ENCODE assay signal across 1 cellular context in genomic region chr20:50320910-50321796, GRCh38.
A peak's percentile ranks its signal among the peaks of the same experiment; 100 is the strongest.
TF ChIP-seq lines count a peak whose summit lies in the region.

No MANE protein-coding gene starts in this region.

TF ChIP-seq in HepG2, 621 proteins besides CTCF, POLR2A, EP300 and RAD21 (continued from another document and continues in another):
- TF ChIP-seq ZBTB33 (CRISPR knock-in tag; IDR thresholded peaks at IDR 0.05) = no peak
- TF ChIP-seq HMG20B (CRISPR knock-in tag; conservative IDR thresholded peaks at IDR 0.05) = no peak
- no peak for TF ChIP-seq NFE2 (CRISPR knock-in tag; IDR thresholded peaks at IDR 0.05)
- peak; percentile 40; the same call in 1 of the 2 replicates for TF ChIP-seq FOXJ3 (CRISPR knock-in tag; IDR thresholded peaks at IDR 0.05; ENCODE audit: borderline replicate concordance)
- no peak for TF ChIP-seq CBX1 (IDR thresholded peaks at IDR 0.05; ENCODE audit: low read depth)
- TF ChIP-seq ZSCAN22 (CRISPR knock-in tag; IDR thresholded peaks at IDR 0.05) = 0 out of 2 replicates have a peak, but pooled peaks have one; percentile 71
- TF ChIP-seq SOX5 (CRISPR knock-in tag; IDR thresholded peaks at IDR 0.05; ENCODE audit: borderline replicate concordance) = peak; percentile 69
- TF ChIP-seq KAT8 (CRISPR knock-in tag; IDR thresholded peaks at IDR 0.05) = peak; percentile 76; the same call in 1 of the 2 replicates
- TF ChIP-seq ZNF747 (CRISPR knock-in tag; IDR thresholded peaks at IDR 0.05; ENCODE audit: borderline replicate concordance) = peak; percentile 86; the same call in 1 of the 2 replicates
- TF ChIP-seq SRF (IDR thresholded peaks at IDR 0.05; ENCODE audit: low read depth, low read length) = no peak
- TF ChIP-seq ZNF207 (IDR thresholded peaks at IDR 0.05; ENCODE audit: borderline replicate concordance) = no peak
- no peak for TF ChIP-seq SMARCE1 (IDR thresholded peaks at IDR 0.05; ENCODE audit: borderline replicate concordance)
- TF ChIP-seq ZNF776 (CRISPR knock-in tag; IDR thresholded peaks at IDR 0.05) = peak; percentile 24; the same call in 1 of the 2 replicates
- no peak for TF ChIP-seq FLYWCH1 (CRISPR knock-in tag; IDR thresholded peaks at IDR 0.05)
- no peak for TF ChIP-seq GLMP (CRISPR knock-in tag; IDR thresholded peaks at IDR 0.05; ENCODE audit: borderline replicate concordance)
- peak; percentile 70; the same call in 1 of the 2 replicates for TF ChIP-seq KLF12 (CRISPR knock-in tag; IDR thresholded peaks at IDR 0.05; ENCODE audit: borderline replicate concordance)
- TF ChIP-seq ZNF180 (CRISPR knock-in tag; IDR thresholded peaks at IDR 0.05; ENCODE audit: borderline replicate concordance, low read depth) = peak; percentile 62; the same call in 1 of the 2 replicates
- no peak for TF ChIP-seq SKIL (CRISPR knock-in tag; IDR thresholded peaks at IDR 0.05; ENCODE audit: borderline replicate concordance)
- TF ChIP-seq AGO2 (optimal IDR thresholded peaks at IDR 0.05; ENCODE audit: low read depth, low read length) = peak; percentile 31
- peak; percentile 83; the same call in 1 of the 2 replicates for TF ChIP-seq ZNF317 (CRISPR knock-in tag; IDR thresholded peaks at IDR 0.05)
- TF ChIP-seq ZNF138 (CRISPR knock-in tag; IDR thresholded peaks at IDR 0.05; ENCODE audit: low read depth) = peak; percentile 58; the same call in 1 of the 2 replicates
- TF ChIP-seq SRSF1 (optimal IDR thresholded peaks at IDR 0.05; ENCODE audit: low read depth, low read length) = peak; percentile 38
- 0 out of 2 replicates have a peak, but pooled peaks have one; percentile 91 for TF ChIP-seq FOXO4 (CRISPR knock-in tag; conservative IDR thresholded peaks at IDR 0.05)
- TF ChIP-seq HOXA3 (CRISPR knock-in tag; IDR thresholded peaks at IDR 0.05) = peak; percentile 82
- no peak for TF ChIP-seq ARNT2 (CRISPR knock-in tag; IDR thresholded peaks at IDR 0.05; ENCODE audit: low read depth)
- peak; percentile 78 for TF ChIP-seq ARID5B (CRISPR knock-in tag; IDR thresholded peaks at IDR 0.05)
- TF ChIP-seq ATF4 (CRISPR knock-in tag; IDR thresholded peaks at IDR 0.05) = no peak
- no peak for TF ChIP-seq YEATS4 (CRISPR knock-in tag; IDR thresholded peaks at IDR 0.05; ENCODE audit: borderline replicate concordance)
- no peak for TF ChIP-seq ZNF674 (CRISPR knock-in tag; IDR thresholded peaks at IDR 0.05; ENCODE audit: low read depth)
- TF ChIP-seq ZNF569 (CRISPR knock-in tag; IDR thresholded peaks at IDR 0.05; ENCODE audit: borderline replicate concordance) = no peak
- TF ChIP-seq PTBP1 (IDR thresholded peaks at IDR 0.05; ENCODE audit: low read depth, low read length, poor library complexity, severe bottlenecking) = no peak
- TF ChIP-seq NFATC3 (CRISPR knock-in tag; IDR thresholded peaks at IDR 0.05) = no peak
- TF ChIP-seq ATF7 (IDR thresholded peaks at IDR 0.05) = no peak
- TF ChIP-seq ATF7 (CRISPR knock-in tag; IDR thresholded peaks at IDR 0.05) = peak; percentile 85; the same call in 1 of the 2 replicates
- no peak for TF ChIP-seq ZNF660 (CRISPR knock-in tag; IDR thresholded peaks at IDR 0.05; ENCODE audit: borderline replicate concordance, low read depth)
- TF ChIP-seq CBFB (CRISPR knock-in tag; IDR thresholded peaks at IDR 0.05) = no peak
- peak; percentile 93 for TF ChIP-seq SAP130 (CRISPR knock-in tag; IDR thresholded peaks at IDR 0.05; ENCODE audit: low read depth)
- no peak for TF ChIP-seq ZBTB40 (IDR thresholded peaks at IDR 0.05)
- TF ChIP-seq ZBTB40 (CRISPR knock-in tag; IDR thresholded peaks at IDR 0.05) = peak; percentile 87
- TF ChIP-seq NFKB2 (CRISPR knock-in tag; IDR thresholded peaks at IDR 0.05; ENCODE audit: borderline replicate concordance) = peak; percentile 91; the same call in 1 of the 2 replicates
- TF ChIP-seq MLX (CRISPR knock-in tag; IDR thresholded peaks at IDR 0.05) = no peak
- peak; percentile 85; the same call in 1 of the 2 replicates for TF ChIP-seq ZSCAN21 (CRISPR knock-in tag; IDR thresholded peaks at IDR 0.05; ENCODE audit: borderline replicate concordance)
